Comparison of ENCODE assay signal across 1 cellular context in genomic region chr6:118705799-118706481, GRCh38.
TF ChIP-seq lines count a peak whose summit lies in the region.

No MANE protein-coding gene starts in this region.

TF ChIP-seq in K562, 482 proteins besides CTCF, POLR2A, EP300 and RAD21 (continued from another document):
- no peak for TF ChIP-seq PBX2 (CRISPR knock-in tag; IDR thresholded peaks at IDR 0.05; ENCODE audit: low read depth)
- TF ChIP-seq PBX2 (tag; conservative IDR thresholded peaks at IDR 0.05; ENCODE audit: low read depth) = peak; percentile 79
- TF ChIP-seq ZNF165 (CRISPR knock-in tag; IDR thresholded peaks at IDR 0.05; ENCODE audit: borderline replicate concordance) = no peak
- no peak for TF ChIP-seq ZBTB1 (CRISPR knock-in tag; IDR thresholded peaks at IDR 0.05; ENCODE audit: borderline replicate concordance, low read depth)
- TF ChIP-seq ETV5 (CRISPR knock-in tag; IDR thresholded peaks at IDR 0.05; ENCODE audit: low read depth) = no peak
- TF ChIP-seq, protein P1, sequence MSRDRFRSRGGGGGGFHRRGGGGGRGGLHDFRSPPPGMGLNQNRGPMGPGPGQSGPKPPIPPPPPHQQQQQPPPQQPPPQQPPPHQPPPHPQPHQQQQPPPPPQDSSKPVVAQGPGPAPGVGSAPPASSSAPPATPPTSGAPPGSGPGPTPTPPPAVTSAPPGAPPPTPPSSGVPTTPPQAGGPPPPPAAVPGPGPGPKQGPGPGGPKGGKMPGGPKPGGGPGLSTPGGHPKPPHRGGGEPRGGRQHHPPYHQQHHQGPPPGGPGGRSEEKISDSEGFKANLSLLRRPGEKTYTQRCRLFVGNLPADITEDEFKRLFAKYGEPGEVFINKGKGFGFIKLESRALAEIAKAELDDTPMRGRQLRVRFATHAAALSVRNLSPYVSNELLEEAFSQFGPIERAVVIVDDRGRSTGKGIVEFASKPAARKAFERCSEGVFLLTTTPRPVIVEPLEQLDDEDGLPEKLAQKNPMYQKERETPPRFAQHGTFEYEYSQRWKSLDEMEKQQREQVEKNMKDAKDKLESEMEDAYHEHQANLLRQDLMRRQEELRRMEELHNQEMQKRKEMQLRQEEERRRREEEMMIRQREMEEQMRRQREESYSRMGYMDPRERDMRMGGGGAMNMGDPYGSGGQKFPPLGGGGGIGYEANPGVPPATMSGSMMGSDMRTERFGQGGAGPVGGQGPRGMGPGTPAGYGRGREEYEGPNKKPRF (IDR thresholded peaks at IDR 0.05; ENCODE audit: low read depth, low read length) = no peak
- no peak for TF ChIP-seq MECOM (CRISPR knock-in tag; IDR thresholded peaks at IDR 0.05)
- TF ChIP-seq, protein P2, sequence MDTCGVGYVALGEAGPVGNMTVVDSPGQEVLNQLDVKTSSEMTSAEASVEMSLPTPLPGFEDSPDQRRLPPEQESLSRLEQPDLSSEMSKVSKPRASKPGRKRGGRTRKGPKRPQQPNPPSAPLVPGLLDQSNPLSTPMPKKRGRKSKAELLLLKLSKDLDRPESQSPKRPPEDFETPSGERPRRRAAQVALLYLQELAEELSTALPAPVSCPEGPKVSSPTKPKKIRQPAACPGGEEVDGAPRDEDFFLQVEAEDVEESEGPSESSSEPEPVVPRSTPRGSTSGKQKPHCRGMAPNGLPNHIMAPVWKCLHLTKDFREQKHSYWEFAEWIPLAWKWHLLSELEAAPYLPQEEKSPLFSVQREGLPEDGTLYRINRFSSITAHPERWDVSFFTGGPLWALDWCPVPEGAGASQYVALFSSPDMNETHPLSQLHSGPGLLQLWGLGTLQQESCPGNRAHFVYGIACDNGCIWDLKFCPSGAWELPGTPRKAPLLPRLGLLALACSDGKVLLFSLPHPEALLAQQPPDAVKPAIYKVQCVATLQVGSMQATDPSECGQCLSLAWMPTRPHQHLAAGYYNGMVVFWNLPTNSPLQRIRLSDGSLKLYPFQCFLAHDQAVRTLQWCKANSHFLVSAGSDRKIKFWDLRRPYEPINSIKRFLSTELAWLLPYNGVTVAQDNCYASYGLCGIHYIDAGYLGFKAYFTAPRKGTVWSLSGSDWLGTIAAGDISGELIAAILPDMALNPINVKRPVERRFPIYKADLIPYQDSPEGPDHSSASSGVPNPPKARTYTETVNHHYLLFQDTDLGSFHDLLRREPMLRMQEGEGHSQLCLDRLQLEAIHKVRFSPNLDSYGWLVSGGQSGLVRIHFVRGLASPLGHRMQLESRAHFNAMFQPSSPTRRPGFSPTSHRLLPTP (IDR thresholded peaks at IDR 0.05; ENCODE audit: borderline replicate concordance, extremely low read depth, insufficient read length) = no peak
- TF ChIP-seq CEBPG (CRISPR knock-in tag; IDR thresholded peaks at IDR 0.05) = no peak
- TF ChIP-seq CEBPG (tag; conservative IDR thresholded peaks at IDR 0.05 in 1 of 2, IDR thresholded peaks at IDR 0.05 in 1 of 2) = 0 out of 4 replicates have a peak, but pooled peaks of 1 of the 2 experiments have one; percentile 17
- no peak for TF ChIP-seq ETV1 (tag; conservative IDR thresholded peaks at IDR 0.05; ENCODE audit: low read depth)
- no peak for TF ChIP-seq TAF7 (tag; IDR thresholded peaks at IDR 0.05)
- TF ChIP-seq EGR1 (conservative IDR thresholded peaks at IDR 0.05) = peak; percentile 74
- no peak for TF ChIP-seq SREBF1 (IDR thresholded peaks at IDR 0.05; ENCODE audit: borderline replicate concordance, low read depth, low read length)
- TF ChIP-seq MEIS2 (IDR thresholded peaks at IDR 0.05; ENCODE audit: partially characterized antibody) = peak; percentile 78
- no peak for TF ChIP-seq ZNF3 (CRISPR knock-in tag; IDR thresholded peaks at IDR 0.05)
- TF ChIP-seq, protein P3, sequence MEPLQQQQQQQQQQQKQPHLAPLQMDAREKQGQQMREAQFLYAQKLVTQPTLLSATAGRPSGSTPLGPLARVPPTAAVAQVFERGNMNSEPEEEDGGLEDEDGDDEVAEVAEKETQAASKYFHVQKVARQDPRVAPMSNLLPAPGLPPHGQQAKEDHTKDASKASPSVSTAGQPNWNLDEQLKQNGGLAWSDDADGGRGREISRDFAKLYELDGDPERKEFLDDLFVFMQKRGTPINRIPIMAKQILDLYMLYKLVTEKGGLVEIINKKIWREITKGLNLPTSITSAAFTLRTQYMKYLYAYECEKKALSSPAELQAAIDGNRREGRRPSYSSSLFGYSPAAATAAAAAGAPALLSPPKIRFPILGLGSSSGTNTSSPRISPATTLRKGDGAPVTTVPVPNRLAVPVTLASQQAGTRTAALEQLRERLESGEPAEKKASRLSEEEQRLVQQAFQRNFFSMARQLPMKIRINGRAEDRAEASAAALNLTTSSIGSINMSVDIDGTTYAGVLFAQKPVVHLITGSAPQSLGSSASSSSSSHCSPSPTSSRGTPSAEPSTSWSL (CRISPR knock-in tag; IDR thresholded peaks at IDR 0.05; ENCODE audit: borderline replicate concordance) = no peak
- no peak for TF ChIP-seq FIP1L1 (IDR thresholded peaks at IDR 0.05; ENCODE audit: low read depth, low read length, poor library complexity, severe bottlenecking)
